8 cellular contexts compared by ENCODE assay signal in genomic region chr12:6689000-6689882, GRCh38. TPM values are rescaled to one million over a fixed set of nuclear protein-coding genes. Genes with fewer than 3 reads are reported as not detected.
DNase-seq lines count a peak whose midpoint lies in the region; ATAC-seq and TF ChIP-seq lines count a peak whose summit lies in the region.

TSS of gene ZNF384 (minus strand) at chr12:6689375. CDS start at chr12:6679520, 9,855 bp downstream.

- H3K4me3 ChIP-seq in Jurkat, Clone E6-1 (ENCODE audit: low read length), result peak within 1 kb of the TSS; percentile 97
- H3K4me3 ChIP-seq in PC-9 (peak within 1 kb of the TSS; percentile 72), mucosa of descending colon (peak within 1 kb of the TSS; percentile 90)

- H3K9me3 ChIP-seq in PC-9 (ENCODE audit: insufficient read depth, low read depth) (no peaks in the 10 kb centered on the region), mucosa of descending colon (no peaks in the 10 kb centered on the region)

- CTCF ChIA-PET in PC-9 (lab: Charles Lee), result interaction anchor here (0.5 to 1.2 kb wide), 23 partner anchors 8 to 493 kb away, joined by 3 to 15 read pairs (median 4); partner anchors contain the start of genes MLF2, SPSB2, USP5 and VAMP1

- no peaks in the 10 kb centered on the region for H3K27me3 ChIP-seq in PC-9 (ENCODE audit: insufficient read depth, low read depth)

- BruUV-seq in PC-9 (replicated peaks; lab: Mats Ljungman, UMichigan), result no TSS peak

- H4K20me1 ChIP-seq in PC-9 (ENCODE audit: insufficient read depth), result peaks cover 24% of the 10 kb centered on the region

- ATAC-seq in GM21619 (IDR thresholded peaks at IDR 0.05; ENCODE audit: unreplicated experiment), result peak; percentile 73
- peak; percentile 91 for ATAC-seq in mucosa of descending colon

- H3K9me2 ChIP-seq in PC-9 (ENCODE audit: insufficient read depth), result no peaks in the 10 kb centered on the region

- DNase-seq in DMS153 (lab: John Stamatoyannopoulos, UW) (peak; percentile 98), PC-9 (peak; percentile 98 to 99), epithelial cell of prostate (ENCODE audit: low read depth, low spot score) (peak; percentile 95), mucosa of descending colon (peak; percentile 94 to 98 (median 97))
- peak; percentile 99 for DNase-seq in Jurkat, Clone E6-1 (ENCODE audit: low read depth, low spot score)
- DNase-seq in activated T-cell treated with anti-CD3 and anti-CD28 coated beads, Interleukin-2, amount 50 U/mL, for 1 hour, result peak; percentile 91
- peak; percentile 90 for DNase-seq in stimulated activated CD8-positive, alpha-beta memory T cell treated with anti-CD3 and anti-CD28 coated beads, Interleukin-4, amount 100 ng/mL, for 24 hours (ENCODE audit: low read depth)

- no peak for TF ChIP-seq CTCF in PC-9 (conservative IDR thresholded peaks at IDR 0.05)
- TF ChIP-seq CTCF in mucosa of descending colon (IDR thresholded peaks at IDR 0.05), result peak; percentile 16

- H3F3A ChIP-seq in PC-9 (ENCODE audit: insufficient read depth, low read depth), result peaks cover 24% of the 10 kb centered on the region

- peak within 1 kb of the TSS; percentile 84 for H3K27ac ChIP-seq in PC-9
- H3K27ac ChIP-seq in epithelial cell of prostate, result peak within 1 kb of the TSS; percentile 90

- peaks cover 15% of the 10 kb centered on the region; the same call in 1 of the 2 replicates for H3K36me3 ChIP-seq in PC-9 (ENCODE audit: low read depth)
- H3K36me3 ChIP-seq in mucosa of descending colon (ENCODE audit: low read depth), result peaks cover 3% of the 10 kb centered on the region

- POLR2A ChIA-PET in PC-9 (lab: Charles Lee; ENCODE audit: unreplicated experiment), result interaction anchor here (0.5 to 1.8 kb wide), 26 partner anchors 20 to 1074 kb away, joined by 3 to 63 read pairs (median 7); partner anchors contain the start of genes COPS7A, GAPDH, LPAR5 and MLF2

- intact Hi-C loops in PC-9 (cut with micrococcal nuclease; ENCODE audit: unreplicated experiment), result loop anchor here (1.0 to 10.0 kb wide), 12 partner anchors 26 to 276 kb away; partner anchors contain the start of genes COPS7A, ING4, MLF2 and NOP2
- intact Hi-C loops in mucosa of descending colon (cut with DNase I, micrococcal nuclease), result no loop called here

- H3K4me2 ChIP-seq in PC-9, result peak within 1 kb of the TSS; percentile 97

- H2AFZ ChIP-seq in PC-9, result peak within 1 kb of the TSS; percentile 87

- H3K79me2 ChIP-seq in PC-9 (ENCODE audit: low read depth), result peaks cover 66% of the 10 kb centered on the region

- H3K4me1 ChIP-seq in PC-9 (replicated peaks; ENCODE audit: insufficient read depth) (peaks cover 27% of the 10 kb centered on the region), mucosa of descending colon (ENCODE audit: low read depth) (peaks cover 25% of the 10 kb centered on the region)

RNA-seq across cellular contexts. Expression of gene ZNF384, which starts in this region (rescaled TPM):
- polyA plus RNA-seq in Jurkat, Clone E6-1 (2012; ENCODE audit: insufficient read depth, insufficient read length), result 72.9 TPM
- total RNA-seq in PC-9 (2021) (74.3 and 106 TPM in 2 replicates), mucosa of descending colon (10 to 100 TPM; 54.5 to 67.8 (median 64.3) TPM)

Comparison
In these comparisons a context has a peak if more than half of its experiments do, and no peak if none do; other contexts are left out.
1. Peak in every context shown above with its lines: DNase-seq, ATAC-seq, H3K4me3 ChIP-seq and H3K27ac ChIP-seq.